15 cellular contexts compared by ENCODE assay signal in genomic region chr15:75669879-75670212, GRCh38. TPM values are rescaled to one million over a fixed set of nuclear protein-coding genes. Genes with fewer than 3 reads are reported as not detected.
"Had no signal": no experiment of that assay in that cellular context is flagged by ENCODE, and none has a peak within 500 bp of the region (broad histone marks: within the 10 kb centered on the region; RNA-seq: fewer than 3 reads in every experiment).

No MANE protein-coding gene starts in this region.

- DNase-seq: activated CD4-positive, alpha-beta memory T cell treated with anti-CD3 and anti-CD28 coated beads, Interleukin-2, amount 10 ng/mL, durations not matched to agents 7 days and 5 days; activated CD8-positive, alpha-beta memory T cell treated with anti-CD3 and anti-CD28 coated beads, Interleukin-2, amount 50 U/mL, for 48 hours; activated naive CD4-positive, alpha-beta T cell treated with Interleukin-2 at 50 U/mL for 16 hours; foreskin melanocyte; heart left ventricle; posterior cingulate gyrus; small intestine; T-cell; T1000 had no signal

- H3K27ac Mint-ChIP-seq: activated CD4-positive, alpha-beta memory T cell treated with anti-CD3 and anti-CD28 coated beads, Interleukin-2, amount 10 ng/mL, durations not matched to agents 7 days and 5 days; activated CD4-positive, alpha-beta T cell treated with anti-CD3 and anti-CD28 coated beads for 36 hours; T-cell had no signal

- H3K36me3 ChIP-seq: heart left ventricle, right atrium auricular region, SJSA1, tibial nerve had no signal

- H3K27ac ChIP-seq: heart left ventricle, SJSA1 had no signal

- H3K9me3 Mint-ChIP-seq: activated CD4-positive, alpha-beta memory T cell treated with anti-CD3 and anti-CD28 coated beads, Interleukin-2, amount 10 ng/mL, durations not matched to agents 7 days and 5 days; central memory CD8-positive, alpha-beta T cell; T-cell had no signal

- H3K36me3 Mint-ChIP-seq: T-cell had no signal

- H3K9me3 ChIP-seq: heart left ventricle, right atrium auricular region, SJSA1, tibial nerve had no signal

- H3K4me1 Mint-ChIP-seq: central memory CD8-positive, alpha-beta T cell; T-cell had no signal

- H3K27me3 ChIP-seq: heart left ventricle, right atrium auricular region, SJSA1, tibial nerve had no signal

- H3K27me3 Mint-ChIP-seq: activated CD4-positive, alpha-beta memory T cell treated with anti-CD3 and anti-CD28 coated beads, Interleukin-2, amount 10 ng/mL, durations not matched to agents 7 days and 5 days; activated CD4-positive, alpha-beta T cell treated with anti-CD3 and anti-CD28 coated beads for 36 hours; central memory CD8-positive, alpha-beta T cell; T-cell had no signal

- H3K4me3 Mint-ChIP-seq: activated CD4-positive, alpha-beta memory T cell treated with anti-CD3 and anti-CD28 coated beads, Interleukin-2, amount 10 ng/mL, durations not matched to agents 7 days and 5 days; activated CD4-positive, alpha-beta T cell treated with anti-CD3 and anti-CD28 coated beads for 36 hours; central memory CD8-positive, alpha-beta T cell; T-cell had no signal

- H3K4me3 ChIP-seq: heart left ventricle, right atrium auricular region, SJSA1, tibial nerve had no signal

- ATAC-seq: heart left ventricle, left lobe of liver, T-cell had no signal

RNA-seq across cellular contexts. Expression of gene CSPG4, which starts 42.8 kb away (rescaled TPM):
- total RNA-seq: activated CD4-positive, alpha-beta memory T cell treated with anti-CD3 and anti-CD28 coated beads, Interleukin-2, amount 10 ng/mL, durations not matched to agents 7 days and 5 days; activated CD4-positive, alpha-beta T cell treated with anti-CD3 and anti-CD28 coated beads for 36 hours had no signal
